ENCODE assay signal across 19 cellular contexts in the genomic region with DNA sequence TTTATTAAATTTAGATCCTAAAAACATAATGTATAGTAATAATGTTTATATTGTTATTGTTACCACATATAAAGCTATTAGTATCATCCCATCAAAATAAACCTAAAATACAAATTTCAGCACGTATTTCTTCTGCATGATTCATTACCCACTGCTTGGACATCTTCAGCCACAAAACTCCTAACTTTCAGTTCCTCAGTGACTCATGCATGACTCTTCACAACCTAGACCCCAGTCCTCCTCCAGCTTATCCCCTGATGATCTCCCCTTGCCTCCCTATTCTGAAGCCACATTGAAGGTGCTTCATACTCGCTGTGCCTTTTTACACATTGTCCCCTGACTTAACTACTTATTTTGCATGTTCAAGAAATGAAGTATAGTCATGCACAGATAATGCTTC. TPM values are rescaled to one million over a fixed set of nuclear protein-coding genes. Genes with fewer than 3 reads are reported as not detected.
A peak's percentile ranks its signal among the peaks of the same experiment; 100 is the strongest.
DNase-seq lines count a peak whose midpoint lies in the region; ATAC-seq and TF ChIP-seq lines count a peak whose summit lies in the region.
"Had no signal": no experiment of that assay in that cellular context is flagged by ENCODE, and none has a peak within 500 bp of the region (broad histone marks: within the 10 kb centered on the region; RNA-seq: fewer than 3 reads in every experiment).

No MANE protein-coding gene starts in this region.

- no peak overlapping the region for H3K27ac Mint-ChIP-seq in activated naive CD8-positive, alpha-beta T cell treated with anti-CD3 and anti-CD28 coated beads for 36 hours
- no peak overlapping the region for H3K27ac Mint-ChIP-seq in glutamatergic neuron (ENCODE audit: unreplicated experiment)

- H3K9me3 ChIP-seq in RWPE2 (ENCODE audit: severe bottlenecking) = no peaks in the 10 kb centered on the region
- H3K9me3 ChIP-seq: body of pancreas, right lobe of liver had no signal

- H3K4me1 ChIP-seq in RWPE2 (ENCODE audit: insufficient read depth, poor library complexity, severe bottlenecking) = no peaks in the 10 kb centered on the region
- H3K4me1 ChIP-seq: body of pancreas, right lobe of liver had no signal

- H3K27me3 Mint-ChIP-seq in activated naive CD8-positive, alpha-beta T cell treated with anti-CD3 and anti-CD28 coated beads for 36 hours = peaks cover 13% of the 10 kb centered on the region
- peaks cover 2% of the 10 kb centered on the region for H3K27me3 Mint-ChIP-seq in glutamatergic neuron (ENCODE audit: unreplicated experiment)

- peaks cover 3% of the 10 kb centered on the region for H3K27me3 ChIP-seq in RWPE2 (ENCODE audit: insufficient read depth, poor library complexity, severe bottlenecking)
- H3K27me3 ChIP-seq: body of pancreas, right lobe of liver had no signal

- H3K4me1 Mint-ChIP-seq in activated naive CD8-positive, alpha-beta T cell treated with anti-CD3 and anti-CD28 coated beads for 36 hours = no peaks in the 10 kb centered on the region
- no peaks in the 10 kb centered on the region for H3K4me1 Mint-ChIP-seq in glutamatergic neuron (ENCODE audit: low read depth, unreplicated experiment)
- H3K4me1 Mint-ChIP-seq: neural crest cell had no signal

- H3K4me3 Mint-ChIP-seq in activated naive CD8-positive, alpha-beta T cell treated with anti-CD3 and anti-CD28 coated beads for 36 hours = no peak overlapping the region
- no peak overlapping the region for H3K4me3 Mint-ChIP-seq in glutamatergic neuron (ENCODE audit: unreplicated experiment)
- H3K4me3 Mint-ChIP-seq: neural crest cell had no signal

- no peaks in the 10 kb centered on the region for H3K36me3 ChIP-seq in RWPE2 (ENCODE audit: low read depth)
- H3K36me3 ChIP-seq: right lobe of liver had no signal

- peak; percentile 58; the same call in 2 of the 3 replicates for ATAC-seq in RWPE2 (ENCODE audit: low read depth)
- ATAC-seq: body of pancreas, right lobe of liver, SK-N-SH treated with all-trans-retinoic acid at 6 μM for 48 hours had no signal

- peaks cover 2% of the 10 kb centered on the region for H3K9me3 Mint-ChIP-seq in activated naive CD8-positive, alpha-beta T cell treated with anti-CD3 and anti-CD28 coated beads for 36 hours
- no peaks in the 10 kb centered on the region for H3K9me3 Mint-ChIP-seq in glutamatergic neuron (ENCODE audit: unreplicated experiment)

- no peaks in the 10 kb centered on the region for H3K36me3 Mint-ChIP-seq in activated naive CD8-positive, alpha-beta T cell treated with anti-CD3 and anti-CD28 coated beads for 36 hours
- H3K36me3 Mint-ChIP-seq in glutamatergic neuron (ENCODE audit: unreplicated experiment) = no peaks in the 10 kb centered on the region

- DNase-seq in CD1c-positive myeloid dendritic cell (ENCODE audit: extremely low spot score) = peak; percentile 24
- peak; percentile 69 for DNase-seq in LHCN-M2 (ENCODE audit: low read depth)
- no peak for DNase-seq in RWPE2 (ENCODE audit: low spot score)
- DNase-seq in fibroblast of pulmonary artery (ENCODE audit: low read depth) = peak; percentile 3
- DNase-seq in activated naive CD8-positive, alpha-beta T cell treated with anti-CD3 and anti-CD28 coated beads for 36 hours = no peak
- DNase-seq in HT-29 (ENCODE audit: low spot score) = no peak
- DNase-seq in activated CD4-positive, alpha-beta T cell treated with anti-CD3 and anti-CD28 coated beads for 1 hour = no peak
- DNase-seq in glutamatergic neuron = no peak
- DNase-seq: activated effector memory CD4-positive, alpha-beta T cell treated with Interleukin-2 at 50 U/mL for 16 hours; body of pancreas; GF-D8; NCI-H1092 treated with DMSO at 0.1 percent for 48 hours; right lobe of liver; trophoblast cell had no signal

- no peak for TF ChIP-seq CTCF in RWPE2 (IDR thresholded peaks at IDR 0.05; ENCODE audit: poor library complexity, severe bottlenecking)
- no peak for TF ChIP-seq CTCF in fibroblast of pulmonary artery (IDR thresholded peaks at IDR 0.05; ENCODE audit: low read length, missing control alignments)
- TF ChIP-seq CTCF in glutamatergic neuron (IDR thresholded peaks at IDR 0.05; ENCODE audit: partially characterized antibody, unreplicated experiment) = no peak

- H3K27ac ChIP-seq in RWPE2 (ENCODE audit: poor library complexity, severe bottlenecking) = no peak overlapping the region
- H3K27ac ChIP-seq: body of pancreas, right lobe of liver had no signal

- H3K4me3 ChIP-seq in RWPE2 (ENCODE audit: severe bottlenecking) = no peak overlapping the region
- no peak overlapping the region for H3K4me3 ChIP-seq in fibroblast of pulmonary artery (replicated peaks; ENCODE audit: low read depth, low read length)
- H3K4me3 ChIP-seq: body of pancreas, right lobe of liver had no signal

RNA-seq across cellular contexts. Expression of a gene that starts 11.2 kb away (rescaled TPM):
- total RNA-seq in LHCN-M2 (2014; rRNA removed) (not detected in 2 replicates), glutamatergic neuron (ENCODE audit: unreplicated experiment) (not detected)
- polyA plus RNA-seq in LHCN-M2 (2012) = not detected
- total RNA-seq in activated naive CD8-positive, alpha-beta T cell treated with anti-CD3 and anti-CD28 coated beads for 36 hours = not detected
- total RNA-seq in HT-29 (2014; rRNA removed; shearing (Covaris generic)) = not detected in 2 replicates
- total RNA-seq: activated CD8-positive, alpha-beta memory T cell treated with anti-CD3 and anti-CD28 coated beads for 36 hours; body of pancreas; dermis microvascular lymphatic vessel endothelial cell; neural crest cell; right lobe of liver had no signal
- polyA plus RNA-seq: AG04450 had no signal

RNA-seq across cellular contexts. Expression of a gene that starts 37.0 kb away (rescaled TPM):
- not detected in 2 replicates for total RNA-seq in LHCN-M2 (2014; rRNA removed)
- not detected for polyA plus RNA-seq in LHCN-M2 (2012)
- not detected for total RNA-seq in activated naive CD8-positive, alpha-beta T cell treated with anti-CD3 and anti-CD28 coated beads for 36 hours
- total RNA-seq in HT-29 (2014; rRNA removed; shearing (Covaris generic)) = 0.13 and 0.23 TPM in 2 replicates
- not detected for total RNA-seq in glutamatergic neuron (ENCODE audit: unreplicated experiment)
- total RNA-seq: activated CD8-positive, alpha-beta memory T cell treated with anti-CD3 and anti-CD28 coated beads for 36 hours; dermis microvascular lymphatic vessel endothelial cell; neural crest cell; right lobe of liver had no signal
- polyA plus RNA-seq: AG04450 had no signal

Comparison
In these comparisons a context has a peak if more than half of its experiments do, and no peak if none do; other contexts are left out.
1. DNase-seq: peak in CD1c-positive myeloid dendritic cell (single experiment), LHCN-M2 (single experiment) and fibroblast of pulmonary artery (single experiment); none in RWPE2 (single experiment), activated naive CD8-positive, alpha-beta T cell treated with anti-CD3 and anti-CD28 coated beads for 36 hours (single experiment), HT-29 (single experiment), activated CD4-positive, alpha-beta T cell treated with anti-CD3 and anti-CD28 coated beads for 1 hour (single experiment) and glutamatergic neuron (single experiment).